ENCODE assay signal across 16 cellular contexts in genomic region chr5:147455822-147456221, GRCh38. TPM values are rescaled to one million over a fixed set of nuclear protein-coding genes. Genes with fewer than 3 reads are reported as not detected.
DNase-seq lines count a peak whose midpoint lies in the region; ATAC-seq and TF ChIP-seq lines count a peak whose summit lies in the region.
"Had no signal": no experiment of that assay in that cellular context is flagged by ENCODE, and none has a peak within 500 bp of the region (broad histone marks: within the 10 kb centered on the region; RNA-seq: fewer than 3 reads in every experiment).

No MANE protein-coding gene starts in this region.

- no peaks in the 10 kb centered on the region for H3K27me3 ChIP-seq in right atrium auricular region
- H3K27me3 ChIP-seq in ectodermal cell (ENCODE audit: control insufficient read depth, insufficient read depth, low read length, poor library complexity, severe bottlenecking), result no peaks in the 10 kb centered on the region
- H3K27me3 ChIP-seq in muscle layer of colon (ENCODE audit: control insufficient read depth in 1 of 2, insufficient read depth in 2 of 2, low read length in 2 of 2), result no peaks in the 10 kb centered on the region
- no peaks in the 10 kb centered on the region for H3K27me3 ChIP-seq in vagina
- H3K27me3 ChIP-seq in SJCRH30, result no peaks in the 10 kb centered on the region

- H3K9ac ChIP-seq in muscle layer of colon (ENCODE audit: low read length), result no peak overlapping the region

- intact Hi-C loops in cardiac septum (cut with DNase I), result loop anchor here (10.0 kb wide), 1 partner anchor 231 kb away; no protein-coding TSS in a partner anchor
- intact Hi-C loops in vagina (cut with DNase I), result loop anchor here (1.0 to 2.0 kb wide), 2 partner anchors 28 to 103 kb away; no protein-coding TSS in a partner anchor

- H3K36me3 ChIP-seq in right atrium auricular region, result no peaks in the 10 kb centered on the region
- no peaks in the 10 kb centered on the region for H3K36me3 ChIP-seq in ectodermal cell (ENCODE audit: control insufficient read depth, insufficient read depth, low read length)
- H3K36me3 ChIP-seq in muscle layer of colon (ENCODE audit: insufficient read depth, low read length), result peaks cover 5% of the 10 kb centered on the region
- H3K36me3 ChIP-seq in vagina, result no peaks in the 10 kb centered on the region
- no peaks in the 10 kb centered on the region for H3K36me3 ChIP-seq in SJCRH30

- TF ChIP-seq POLR2A in vagina (IDR thresholded peaks at IDR 0.05), result no peak

- H3K9me3 ChIP-seq in right atrium auricular region (peaks cover 0 to 6% of the 10 kb centered on the region in 2 donors), ectodermal cell (ENCODE audit: control insufficient read depth, low read length) (no peaks in the 10 kb centered on the region), muscle layer of colon (ENCODE audit: low read length) (no peaks in the 10 kb centered on the region), vagina (no peaks in the 10 kb centered on the region), SJCRH30 (replicated peaks) (no peaks in the 10 kb centered on the region)

- WGBS in ectodermal cell, 2 experiments, result 67 to 84% methylated on average over 1 of the region's 1 CpG

- peak overlapping the region; percentile 77 to 89 for H3K27ac ChIP-seq in right atrium auricular region
- peak overlapping the region; percentile 81 for H3K27ac ChIP-seq in ectodermal cell (ENCODE audit: insufficient read depth, low read depth, low read length, poor library complexity, severe bottlenecking)
- peak overlapping the region; percentile 83 for H3K27ac ChIP-seq in muscle layer of colon (ENCODE audit: low read depth, low read length)
- H3K27ac ChIP-seq in vagina, result peak overlapping the region; percentile 91
- H3K27ac ChIP-seq in SJCRH30, result no peak overlapping the region

- peaks cover 0 to 36% of the 10 kb centered on the region in 2 donors for H3K4me1 ChIP-seq in right atrium auricular region
- peaks cover 29% of the 10 kb centered on the region for H3K4me1 ChIP-seq in ectodermal cell (ENCODE audit: control insufficient read depth, insufficient read depth, low read length)
- peaks cover 36% of the 10 kb centered on the region for H3K4me1 ChIP-seq in muscle layer of colon (ENCODE audit: insufficient read depth, low read length)
- H3K4me1 ChIP-seq in vagina, result peaks cover 28% of the 10 kb centered on the region
- H3K4me1 ChIP-seq in SJCRH30, result no peaks in the 10 kb centered on the region

- DNase-seq in right atrium auricular region (ENCODE audit: low spot score) (no peak), cardiac septum (ENCODE audit: low spot score) (no peak), vagina (ENCODE audit: extremely low spot score in 2 of 2) (no peak), omental fat pad (ENCODE audit: low spot score) (no peak), SJCRH30 (no peak)
- DNase-seq: activated CD4-positive, alpha-beta T cell treated with anti-CD3 and anti-CD28 coated beads, Interleukin-2, amount 10 ng/mL, durations not matched to agents 7 days and 5 days; activated T-cell treated with anti-CD3 and anti-CD28 coated beads, Interleukin-2, amount 50 U/mL, for 72 hours; dorsolateral prefrontal cortex; left colon; NCI-H1436 treated with DMSO at 0.1 percent for 48 hours; stimulated activated CD4-positive, alpha-beta T cell treated with anti-CD3 and anti-CD28 coated beads, Interleukin-12 subunit alpha, Interleukin-12 subunit beta, amount 100 ng/mL, for 4 hours; T-helper 2 cell; trophoblast cell had no signal

- no peak for TF ChIP-seq CTCF in right atrium auricular region (IDR thresholded peaks at IDR 0.05)
- TF ChIP-seq CTCF in vagina (IDR thresholded peaks at IDR 0.05), result no peak
- TF ChIP-seq CTCF in omental fat pad (IDR thresholded peaks at IDR 0.05), result no peak

- ATAC-seq in HG03095 (IDR thresholded peaks at IDR 0.05; ENCODE audit: unreplicated experiment) (no peak), omental fat pad (ENCODE audit: low FRiP score) (no peak)
- ATAC-seq: activated T-cell treated with anti-CD3 and anti-CD28 coated beads, Interleukin-2, amount 50 U/mL, for 72 hours; left colon had no signal

- H3K4me3 ChIP-seq in right atrium auricular region (no peak overlapping the region), ectodermal cell (ENCODE audit: insufficient read depth, low read depth, low read length) (no peak overlapping the region), muscle layer of colon (ENCODE audit: low read depth in 1 of 2, low read length in 2 of 2) (no peak overlapping the region), vagina (no peak overlapping the region), SJCRH30 (no peak overlapping the region)

RNA-seq across cellular contexts. Expression of gene DPYSL3, which starts 54.0 kb away (rescaled TPM):
- 10 to 100 TPM; 45.3 to 56.2 TPM for total RNA-seq in right atrium auricular region
- total RNA-seq in cardiac septum, result 51.1 TPM
- polyA plus RNA-seq in ectodermal cell (2013, experiment 1 of 4), result 365 TPM
- polyA plus RNA-seq in ectodermal cell (2013, experiment 2 of 4), result 447 TPM
- 266 TPM for polyA plus RNA-seq in ectodermal cell (2013, experiment 3 of 4)
- 298 TPM for polyA plus RNA-seq in ectodermal cell (2013, experiment 4 of 4)
- total RNA-seq in vagina, result 68.5 TPM
- total RNA-seq in omental fat pad, result 10 to 100 TPM; 26.9 to 78.0 (median 54.9) TPM
- 42.2 and 42.7 TPM in 2 replicates for total RNA-seq in SJCRH30 (2014; rRNA removed; shearing (Covaris generic))
- total RNA-seq: activated CD4-positive, alpha-beta T cell treated with anti-CD3 and anti-CD28 coated beads, Interleukin-2, amount 10 ng/mL, durations not matched to agents 7 days and 5 days had no signal
